ENCODE assay signal across 1 cellular context in the genomic region with DNA sequence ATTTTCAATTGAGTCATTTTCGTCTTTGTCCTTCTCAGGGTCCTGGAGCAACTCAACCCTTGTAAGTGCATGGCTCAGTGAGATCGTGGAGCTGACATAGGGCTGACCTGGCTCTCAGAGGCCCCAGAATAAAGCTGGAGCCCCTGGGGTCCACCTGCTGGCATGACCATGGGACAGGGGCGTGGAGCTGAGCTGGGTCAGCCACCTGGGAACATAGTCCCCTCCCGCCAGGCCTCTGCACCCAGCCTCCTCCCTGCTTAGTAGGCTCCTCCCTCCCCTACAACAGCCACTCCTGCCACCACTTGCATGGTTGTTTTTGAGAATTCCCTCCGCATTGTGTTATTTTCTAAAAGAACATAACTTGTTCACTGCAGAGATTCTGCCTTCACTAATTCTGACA.
TF ChIP-seq lines count a peak whose summit lies in the region.

No MANE protein-coding gene starts in this region.

TF ChIP-seq in GM23338, 12 proteins besides CTCF, POLR2A, EP300 and RAD21:
- TF ChIP-seq ZNF114 (CRISPR knock-in tag; IDR thresholded peaks at IDR 0.05) (no peak), JUNB (IDR thresholded peaks at IDR 0.05; ENCODE audit: unreplicated experiment) (no peak), STAT1 (IDR thresholded peaks at IDR 0.05; ENCODE audit: unreplicated experiment) (no peak), NANOG (IDR thresholded peaks at IDR 0.05; ENCODE audit: borderline replicate concordance) (no peak), POLR2AphosphoS5 (IDR thresholded peaks at IDR 0.05; ENCODE audit: low read depth) (no peak), ZNF331 (CRISPR knock-in tag; IDR thresholded peaks at IDR 0.05; ENCODE audit: low read depth) (no peak), EZH2 (IDR thresholded peaks at IDR 0.05; ENCODE audit: low read depth, unreplicated experiment) (no peak), EZH2phosphoT487 (IDR thresholded peaks at IDR 0.05; ENCODE audit: unreplicated experiment) (no peak), CREB1 (CRISPR knock-in tag; IDR thresholded peaks at IDR 0.05; ENCODE audit: low read depth) (no peak)
- TF ChIP-seq, protein P1, sequence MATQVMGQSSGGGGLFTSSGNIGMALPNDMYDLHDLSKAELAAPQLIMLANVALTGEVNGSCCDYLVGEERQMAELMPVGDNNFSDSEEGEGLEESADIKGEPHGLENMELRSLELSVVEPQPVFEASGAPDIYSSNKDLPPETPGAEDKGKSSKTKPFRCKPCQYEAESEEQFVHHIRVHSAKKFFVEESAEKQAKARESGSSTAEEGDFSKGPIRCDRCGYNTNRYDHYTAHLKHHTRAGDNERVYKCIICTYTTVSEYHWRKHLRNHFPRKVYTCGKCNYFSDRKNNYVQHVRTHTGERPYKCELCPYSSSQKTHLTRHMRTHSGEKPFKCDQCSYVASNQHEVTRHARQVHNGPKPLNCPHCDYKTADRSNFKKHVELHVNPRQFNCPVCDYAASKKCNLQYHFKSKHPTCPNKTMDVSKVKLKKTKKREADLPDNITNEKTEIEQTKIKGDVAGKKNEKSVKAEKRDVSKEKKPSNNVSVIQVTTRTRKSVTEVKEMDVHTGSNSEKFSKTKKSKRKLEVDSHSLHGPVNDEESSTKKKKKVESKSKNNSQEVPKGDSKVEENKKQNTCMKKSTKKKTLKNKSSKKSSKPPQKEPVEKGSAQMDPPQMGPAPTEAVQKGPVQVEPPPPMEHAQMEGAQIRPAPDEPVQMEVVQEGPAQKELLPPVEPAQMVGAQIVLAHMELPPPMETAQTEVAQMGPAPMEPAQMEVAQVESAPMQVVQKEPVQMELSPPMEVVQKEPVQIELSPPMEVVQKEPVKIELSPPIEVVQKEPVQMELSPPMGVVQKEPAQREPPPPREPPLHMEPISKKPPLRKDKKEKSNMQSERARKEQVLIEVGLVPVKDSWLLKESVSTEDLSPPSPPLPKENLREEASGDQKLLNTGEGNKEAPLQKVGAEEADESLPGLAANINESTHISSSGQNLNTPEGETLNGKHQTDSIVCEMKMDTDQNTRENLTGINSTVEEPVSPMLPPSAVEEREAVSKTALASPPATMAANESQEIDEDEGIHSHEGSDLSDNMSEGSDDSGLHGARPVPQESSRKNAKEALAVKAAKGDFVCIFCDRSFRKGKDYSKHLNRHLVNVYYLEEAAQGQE (IDR thresholded peaks at IDR 0.05; ENCODE audit: unreplicated experiment) = no peak
- TF ChIP-seq, protein P2, sequence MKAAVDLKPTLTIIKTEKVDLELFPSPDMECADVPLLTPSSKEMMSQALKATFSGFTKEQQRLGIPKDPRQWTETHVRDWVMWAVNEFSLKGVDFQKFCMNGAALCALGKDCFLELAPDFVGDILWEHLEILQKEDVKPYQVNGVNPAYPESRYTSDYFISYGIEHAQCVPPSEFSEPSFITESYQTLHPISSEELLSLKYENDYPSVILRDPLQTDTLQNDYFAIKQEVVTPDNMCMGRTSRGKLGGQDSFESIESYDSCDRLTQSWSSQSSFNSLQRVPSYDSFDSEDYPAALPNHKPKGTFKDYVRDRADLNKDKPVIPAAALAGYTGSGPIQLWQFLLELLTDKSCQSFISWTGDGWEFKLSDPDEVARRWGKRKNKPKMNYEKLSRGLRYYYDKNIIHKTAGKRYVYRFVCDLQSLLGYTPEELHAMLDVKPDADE (IDR thresholded peaks at IDR 0.05) = no peak
- TF ChIP-seq, protein P3, sequence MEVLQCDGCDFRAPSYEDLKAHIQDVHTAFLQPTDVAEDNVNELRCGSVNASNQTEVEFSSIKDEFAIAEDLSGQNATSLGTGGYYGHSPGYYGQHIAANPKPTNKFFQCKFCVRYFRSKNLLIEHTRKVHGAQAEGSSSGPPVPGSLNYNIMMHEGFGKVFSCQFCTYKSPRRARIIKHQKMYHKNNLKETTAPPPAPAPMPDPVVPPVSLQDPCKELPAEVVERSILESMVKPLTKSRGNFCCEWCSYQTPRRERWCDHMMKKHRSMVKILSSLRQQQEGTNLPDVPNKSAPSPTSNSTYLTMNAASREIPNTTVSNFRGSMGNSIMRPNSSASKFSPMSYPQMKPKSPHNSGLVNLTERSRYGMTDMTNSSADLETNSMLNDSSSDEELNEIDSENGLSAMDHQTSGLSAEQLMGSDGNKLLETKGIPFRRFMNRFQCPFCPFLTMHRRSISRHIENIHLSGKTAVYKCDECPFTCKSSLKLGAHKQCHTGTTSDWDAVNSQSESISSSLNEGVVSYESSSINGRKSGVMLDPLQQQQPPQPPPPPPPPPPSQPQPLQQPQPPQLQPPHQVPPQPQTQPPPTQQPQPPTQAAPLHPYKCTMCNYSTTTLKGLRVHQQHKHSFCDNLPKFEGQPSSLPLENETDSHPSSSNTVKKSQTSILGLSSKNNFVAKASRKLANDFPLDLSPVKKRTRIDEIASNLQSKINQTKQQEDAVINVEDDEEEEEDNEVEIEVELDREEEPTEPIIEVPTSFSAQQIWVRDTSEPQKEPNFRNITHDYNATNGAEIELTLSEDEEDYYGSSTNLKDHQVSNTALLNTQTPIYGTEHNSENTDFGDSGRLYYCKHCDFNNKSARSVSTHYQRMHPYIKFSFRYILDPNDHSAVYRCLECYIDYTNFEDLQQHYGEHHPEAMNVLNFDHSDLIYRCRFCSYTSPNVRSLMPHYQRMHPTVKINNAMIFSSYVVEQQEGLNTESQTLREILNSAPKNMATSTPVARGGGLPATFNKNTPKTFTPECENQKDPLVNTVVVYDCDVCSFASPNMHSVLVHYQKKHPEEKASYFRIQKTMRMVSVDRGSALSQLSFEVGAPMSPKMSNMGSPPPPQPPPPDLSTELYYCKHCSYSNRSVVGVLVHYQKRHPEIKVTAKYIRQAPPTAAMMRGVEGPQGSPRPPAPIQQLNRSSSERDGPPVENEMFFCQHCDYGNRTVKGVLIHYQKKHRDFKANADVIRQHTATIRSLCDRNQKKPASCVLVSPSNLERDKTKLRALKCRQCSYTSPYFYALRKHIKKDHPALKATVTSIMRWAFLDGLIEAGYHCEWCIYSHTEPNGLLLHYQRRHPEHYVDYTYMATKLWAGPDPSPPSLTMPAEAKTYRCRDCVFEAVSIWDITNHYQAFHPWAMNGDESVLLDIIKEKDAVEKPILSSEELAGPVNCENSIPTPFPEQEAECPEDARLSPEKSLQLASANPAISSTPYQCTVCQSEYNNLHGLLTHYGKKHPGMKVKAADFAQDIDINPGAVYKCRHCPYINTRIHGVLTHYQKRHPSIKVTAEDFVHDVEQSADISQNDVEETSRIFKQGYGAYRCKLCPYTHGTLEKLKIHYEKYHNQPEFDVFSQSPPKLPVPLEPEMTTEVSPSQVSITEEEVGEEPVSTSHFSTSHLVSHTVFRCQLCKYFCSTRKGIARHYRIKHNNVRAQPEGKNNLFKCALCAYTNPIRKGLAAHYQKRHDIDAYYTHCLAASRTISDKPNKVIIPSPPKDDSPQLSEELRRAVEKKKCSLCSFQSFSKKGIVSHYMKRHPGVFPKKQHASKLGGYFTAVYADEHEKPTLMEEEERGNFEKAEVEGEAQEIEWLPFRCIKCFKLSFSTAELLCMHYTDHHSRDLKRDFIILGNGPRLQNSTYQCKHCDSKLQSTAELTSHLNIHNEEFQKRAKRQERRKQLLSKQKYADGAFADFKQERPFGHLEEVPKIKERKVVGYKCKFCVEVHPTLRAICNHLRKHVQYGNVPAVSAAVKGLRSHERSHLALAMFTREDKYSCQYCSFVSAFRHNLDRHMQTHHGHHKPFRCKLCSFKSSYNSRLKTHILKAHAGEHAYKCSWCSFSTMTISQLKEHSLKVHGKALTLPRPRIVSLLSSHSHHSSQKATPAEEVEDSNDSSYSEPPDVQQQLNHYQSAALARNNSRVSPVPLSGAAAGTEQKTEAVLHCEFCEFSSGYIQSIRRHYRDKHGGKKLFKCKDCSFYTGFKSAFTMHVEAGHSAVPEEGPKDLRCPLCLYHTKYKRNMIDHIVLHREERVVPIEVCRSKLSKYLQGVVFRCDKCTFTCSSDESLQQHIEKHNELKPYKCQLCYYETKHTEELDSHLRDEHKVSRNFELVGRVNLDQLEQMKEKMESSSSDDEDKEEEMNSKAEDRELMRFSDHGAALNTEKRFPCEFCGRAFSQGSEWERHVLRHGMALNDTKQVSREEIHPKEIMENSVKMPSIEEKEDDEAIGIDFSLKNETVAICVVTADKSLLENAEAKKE (CRISPR knock-in tag; IDR thresholded peaks at IDR 0.05) = no peak
TF ChIP-seq in GM23338: peak in this region for 0.
